In the genomic region with DNA sequence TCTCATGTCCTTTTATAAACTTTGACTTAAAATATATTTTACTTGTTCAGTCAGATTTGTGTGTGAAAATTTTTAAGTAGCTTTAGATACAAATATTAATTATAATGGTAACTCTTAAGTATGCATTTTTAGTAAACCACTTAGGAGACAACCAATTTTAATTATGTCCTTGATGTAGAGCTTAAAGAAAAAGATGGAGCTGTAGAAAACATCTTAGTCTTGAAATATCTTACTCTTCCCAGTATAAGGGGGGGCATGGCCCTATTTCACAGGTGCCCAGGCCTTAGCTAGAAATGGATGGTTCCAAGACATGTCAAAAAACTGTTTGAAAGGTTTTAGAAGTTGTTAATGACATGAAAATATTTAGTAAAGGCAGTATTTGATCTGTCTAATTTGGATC, we compare ENCODE assay signal across 22 cellular contexts. TPM values are rescaled to one million over a fixed set of nuclear protein-coding genes. Genes with fewer than 3 reads are reported as not detected.
DNase-seq lines count a peak whose midpoint lies in the region; ATAC-seq and TF ChIP-seq lines count a peak whose summit lies in the region.
"Had no signal": no experiment of that assay in that cellular context is flagged by ENCODE, and none has a peak within 500 bp of the region (broad histone marks: within the 10 kb centered on the region; RNA-seq: fewer than 3 reads in every experiment).

No MANE protein-coding gene starts in this region.

- H3K9ac ChIP-seq in Karpas-422 (ENCODE audit: low read length): no peak overlapping the region

- no peaks in the 10 kb centered on the region for H3K27me3 Mint-ChIP-seq in activated T-cell treated with anti-CD3 and anti-CD28 coated beads, Interleukin-2, amount 50 U/mL, for 24 hours
- H3K27me3 Mint-ChIP-seq in activated T-cell treated with anti-CD3 and anti-CD28 coated beads, Interleukin-2, amount 50 U/mL, for 4 hours (ENCODE audit: low read depth): no peaks in the 10 kb centered on the region
- H3K27me3 Mint-ChIP-seq in activated naive CD8-positive, alpha-beta T cell treated with anti-CD3 and anti-CD28 coated beads, Interleukin-2, amount 50 U/mL, for 24 hours: peaks cover 4% of the 10 kb centered on the region

- H3K27me3 ChIP-seq in Karpas-422 (ENCODE audit: low read length) (no peaks in the 10 kb centered on the region; the same call in 1 of the 2 replicates), esophagus squamous epithelium (peaks cover 0 to 42% (median 0%) of the 10 kb centered on the region in 4 donors)
- H3K27me3 ChIP-seq: gastrocnemius medialis had no signal

- H3K27ac ChIP-seq in Karpas-422 (ENCODE audit: low read length) (no peak overlapping the region), esophagus squamous epithelium (no peak overlapping the region)
- H3K27ac ChIP-seq: epithelial cell of prostate had no signal

- peak overlapping the region; percentile 59 for H3K4me2 ChIP-seq in Karpas-422 (ENCODE audit: low read depth, low read length, poor library complexity, severe bottlenecking)

- H2AFZ ChIP-seq in Karpas-422 (ENCODE audit: low read length): no peak overlapping the region

- H3K27ac Mint-ChIP-seq in activated T-cell treated with anti-CD3 and anti-CD28 coated beads, Interleukin-2, amount 50 U/mL, for 24 hours: peak overlapping the region; percentile 28
- H3K27ac Mint-ChIP-seq in activated naive CD8-positive, alpha-beta T cell treated with anti-CD3 and anti-CD28 coated beads, Interleukin-2, amount 50 U/mL, for 24 hours: no peak overlapping the region
- H3K27ac Mint-ChIP-seq in stimulated activated effector memory CD8-positive, alpha-beta T cell treated with anti-CD3 and anti-CD28 coated beads, Interleukin-12 subunit alpha, Interleukin-12 subunit beta, amount 100 ng/mL, for 72 hours: peak overlapping the region; percentile 87
- H3K27ac Mint-ChIP-seq: brain, WTC11 had no signal

- peak overlapping the region; percentile 82 for H3K4me3 Mint-ChIP-seq in activated T-cell treated with anti-CD3 and anti-CD28 coated beads, Interleukin-2, amount 50 U/mL, for 24 hours
- H3K4me3 Mint-ChIP-seq in activated T-cell treated with anti-CD3 and anti-CD28 coated beads, Interleukin-2, amount 50 U/mL, for 4 hours: no peak overlapping the region
- H3K4me3 Mint-ChIP-seq in activated naive CD8-positive, alpha-beta T cell treated with anti-CD3 and anti-CD28 coated beads, Interleukin-2, amount 50 U/mL, for 24 hours: peak overlapping the region; percentile 84
- H3K4me3 Mint-ChIP-seq in stimulated activated effector memory CD8-positive, alpha-beta T cell treated with anti-CD3 and anti-CD28 coated beads, Interleukin-12 subunit alpha, Interleukin-12 subunit beta, amount 100 ng/mL, for 72 hours: peak overlapping the region; percentile 74
- H3K4me3 Mint-ChIP-seq: brain, WTC11 had no signal

- peaks cover 23% of the 10 kb centered on the region for H3K4me1 ChIP-seq in Karpas-422 (ENCODE audit: low read length)
- H3K4me1 ChIP-seq in esophagus squamous epithelium: peaks cover 0 to 17% (median 15%) of the 10 kb centered on the region in 3 donors
- H3K4me1 ChIP-seq: HAP-1 had no signal

- peaks cover 25% of the 10 kb centered on the region for H3K9me3 Mint-ChIP-seq in activated T-cell treated with anti-CD3 and anti-CD28 coated beads, Interleukin-2, amount 50 U/mL, for 24 hours
- H3K9me3 Mint-ChIP-seq in activated T-cell treated with anti-CD3 and anti-CD28 coated beads, Interleukin-2, amount 50 U/mL, for 4 hours: peaks cover 21% of the 10 kb centered on the region
- peaks cover 30% of the 10 kb centered on the region for H3K9me3 Mint-ChIP-seq in activated naive CD8-positive, alpha-beta T cell treated with anti-CD3 and anti-CD28 coated beads, Interleukin-2, amount 50 U/mL, for 24 hours
- no peaks in the 10 kb centered on the region for H3K9me3 Mint-ChIP-seq in stimulated activated effector memory CD8-positive, alpha-beta T cell treated with anti-CD3 and anti-CD28 coated beads, Interleukin-12 subunit alpha, Interleukin-12 subunit beta, amount 100 ng/mL, for 72 hours

- 0 out of 2 replicates have a peak, but pooled peaks cover 2% of the 10 kb centered on the region for H3K9me2 ChIP-seq in Karpas-422 (replicated peaks; ENCODE audit: insufficient read depth, low read length)

- intact Hi-C loops in esophagus squamous epithelium (cut with DNase I): no loop called here

- no peaks in the 10 kb centered on the region for H4K20me1 ChIP-seq in Karpas-422 (ENCODE audit: insufficient read depth, low read depth, low read length)

- H3K9me3 ChIP-seq in Karpas-422 (ENCODE audit: low read length): no peaks in the 10 kb centered on the region
- no peaks in the 10 kb centered on the region for H3K9me3 ChIP-seq in esophagus squamous epithelium
- H3K9me3 ChIP-seq: gastrocnemius medialis, HAP-1 had no signal

- H3K4me3 ChIP-seq in Karpas-422 (ENCODE audit: low read length) (no peak overlapping the region), esophagus squamous epithelium (no peak overlapping the region)
- H3K4me3 ChIP-seq: HAP-1 had no signal

- peaks cover 34% of the 10 kb centered on the region for H3K36me3 Mint-ChIP-seq in activated T-cell treated with anti-CD3 and anti-CD28 coated beads, Interleukin-2, amount 50 U/mL, for 24 hours (ENCODE audit: low read depth)
- H3K36me3 Mint-ChIP-seq in activated T-cell treated with anti-CD3 and anti-CD28 coated beads, Interleukin-2, amount 50 U/mL, for 4 hours (ENCODE audit: insufficient read depth): no peaks in the 10 kb centered on the region
- peaks cover 35% of the 10 kb centered on the region for H3K36me3 Mint-ChIP-seq in activated naive CD8-positive, alpha-beta T cell treated with anti-CD3 and anti-CD28 coated beads, Interleukin-2, amount 50 U/mL, for 24 hours (ENCODE audit: low read depth)
- peaks cover 18% of the 10 kb centered on the region for H3K36me3 Mint-ChIP-seq in stimulated activated effector memory CD8-positive, alpha-beta T cell treated with anti-CD3 and anti-CD28 coated beads, Interleukin-12 subunit alpha, Interleukin-12 subunit beta, amount 100 ng/mL, for 72 hours
- H3K36me3 Mint-ChIP-seq: brain had no signal

- no peak for TF ChIP-seq POLR2A in esophagus squamous epithelium (IDR thresholded peaks at IDR 0.05)

- no peak for DNase-seq in activated T-cell treated with anti-CD3 and anti-CD28 coated beads, Interleukin-2, amount 50 U/mL, for 24 hours
- no peak for DNase-seq in activated T-cell treated with anti-CD3 and anti-CD28 coated beads, Interleukin-2, amount 50 U/mL, for 4 hours
- DNase-seq in Karpas-422 (no peak), KBM-7 (no peak), esophagus squamous epithelium (lab: John Stamatoyannopoulos, UW) (no peak), hippocampal formation (lab: John Stamatoyannopoulos, UW) (no peak)
- no peak for DNase-seq in activated naive CD8-positive, alpha-beta T cell treated with anti-CD3 and anti-CD28 coated beads, Interleukin-2, amount 50 U/mL, for 24 hours
- no peak for DNase-seq in stimulated activated effector memory CD8-positive, alpha-beta T cell treated with anti-CD3 and anti-CD28 coated beads, Interleukin-12 subunit alpha, Interleukin-12 subunit beta, amount 100 ng/mL, for 72 hours (ENCODE audit: low spot score in 2 of 2)
- DNase-seq: activated naive CD4-positive, alpha-beta T cell treated with Interleukin-2 at 50 U/mL for 16 hours; dermis blood vessel endothelial cell; DND-41; gastrocnemius medialis; IMR-90; left colon; NCI-H2081 treated with DMSO at 0.1 percent for 48 hours; NCI-H510A; retina; trophoblast cell had no signal

- H3K79me2 ChIP-seq in Karpas-422 (ENCODE audit: low read length): no peaks in the 10 kb centered on the region

- no peak for TF ChIP-seq CTCF in esophagus squamous epithelium (IDR thresholded peaks at IDR 0.05)

- H3K4me1 Mint-ChIP-seq in activated T-cell treated with anti-CD3 and anti-CD28 coated beads, Interleukin-2, amount 50 U/mL, for 24 hours (ENCODE audit: low read depth): peaks cover 79% of the 10 kb centered on the region
- H3K4me1 Mint-ChIP-seq in activated T-cell treated with anti-CD3 and anti-CD28 coated beads, Interleukin-2, amount 50 U/mL, for 4 hours (ENCODE audit: low read depth): peaks cover 68% of the 10 kb centered on the region
- peaks cover 79% of the 10 kb centered on the region for H3K4me1 Mint-ChIP-seq in activated naive CD8-positive, alpha-beta T cell treated with anti-CD3 and anti-CD28 coated beads, Interleukin-2, amount 50 U/mL, for 24 hours
- peaks cover 57% of the 10 kb centered on the region for H3K4me1 Mint-ChIP-seq in stimulated activated effector memory CD8-positive, alpha-beta T cell treated with anti-CD3 and anti-CD28 coated beads, Interleukin-12 subunit alpha, Interleukin-12 subunit beta, amount 100 ng/mL, for 72 hours
- H3K4me1 Mint-ChIP-seq: brain had no signal

- in situ Hi-C loops in KBM-7 (cut with MboI; ENCODE audit: low pct_unique_long_range_greater_than_20kb, low sequenced_read_pairs): no loop called here

- no peak for ATAC-seq in activated T-cell treated with anti-CD3 and anti-CD28 coated beads, Interleukin-2, amount 50 U/mL, for 4 hours
- no peak for ATAC-seq in activated naive CD8-positive, alpha-beta T cell treated with anti-CD3 and anti-CD28 coated beads, Interleukin-2, amount 50 U/mL, for 24 hours
- ATAC-seq in stimulated activated effector memory CD8-positive, alpha-beta T cell treated with anti-CD3 and anti-CD28 coated beads, Interleukin-12 subunit alpha, Interleukin-12 subunit beta, amount 100 ng/mL, for 72 hours: no peak
- ATAC-seq: left colon, WTC11 had no signal

- H3K36me3 ChIP-seq in Karpas-422 (ENCODE audit: insufficient read depth, low read length) (no peaks in the 10 kb centered on the region), esophagus squamous epithelium (no peaks in the 10 kb centered on the region)
- H3K36me3 ChIP-seq: gastrocnemius medialis, HAP-1 had no signal

RNA-seq across cellular contexts. Expression of a gene that starts 43.4 kb away (rescaled TPM):
- total RNA-seq in activated T-cell treated with anti-CD3 and anti-CD28 coated beads, Interleukin-2, amount 50 U/mL, for 4 hours: 10 to 100 TPM in 2 of 3 donors, 1 to 10 TPM in 1; 6.1 to 12.9 (median 11.0) TPM
- not detected in 2 replicates for total RNA-seq in Karpas-422 (2014; rRNA removed; shearing (Covaris generic); ENCODE audit: low replicate concordance)
- 1 to 10 TPM in 1 of 4 donors, under 1 TPM in 1, not detected in 2; 0.57 to 3.7 TPM for total RNA-seq in esophagus squamous epithelium
- total RNA-seq: IMR-90 had no signal
